Comparison of ENCODE assay signal across 20 cellular contexts in the genomic region with DNA sequence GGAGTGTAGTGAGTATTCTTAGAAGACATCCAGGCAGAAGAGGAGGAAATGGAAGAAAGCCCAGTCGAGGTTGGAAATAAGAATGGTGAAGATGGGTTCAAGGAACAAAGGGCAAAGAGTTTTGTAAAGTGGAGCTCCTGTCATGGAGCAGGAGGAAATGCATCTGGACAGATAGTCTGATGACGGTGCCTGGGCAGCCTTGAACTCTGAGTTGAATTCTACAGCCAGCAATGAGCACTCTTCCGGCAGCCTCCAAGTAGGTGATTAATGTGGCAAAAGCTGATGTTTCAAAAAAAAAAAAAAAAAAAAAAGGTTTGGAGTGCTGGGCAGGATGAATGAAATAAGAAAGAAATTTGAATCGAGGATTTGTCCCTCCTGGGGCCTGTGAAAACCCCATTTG.
"Had no signal": no experiment of that assay in that cellular context is flagged by ENCODE, and none has a peak within 500 bp of the region (broad histone marks: within the 10 kb centered on the region; RNA-seq: fewer than 3 reads in every experiment).

No MANE protein-coding gene starts in this region.

- H3K9me3 ChIP-seq: esophagus muscularis mucosa, gastroesophageal sphincter, heart left ventricle, lower lobe of right lung had no signal

- DNase-seq: dermis blood vessel endothelial cell; dorsolateral prefrontal cortex; effector CD4-positive, alpha-beta T cell; effector memory CD4-positive, alpha-beta T cell; foreskin keratinocyte; heart left ventricle; hypothalamus; immature natural killer cell; kidney; kidney glomerular epithelial cell; left colon; left lung; left ventricle myocardium superior; lower lobe of right lung; mesenchymal stem cell; midbrain had no signal

- H3K4me3 ChIP-seq: coronary artery, dorsolateral prefrontal cortex, esophagus muscularis mucosa, gastroesophageal sphincter, heart left ventricle, hepatocyte, left lung, lower lobe of right lung had no signal

- H3K4me1 ChIP-seq: esophagus muscularis mucosa, foreskin keratinocyte, gastroesophageal sphincter, heart left ventricle, left lung, lower lobe of right lung had no signal

- H3K36me3 ChIP-seq: esophagus muscularis mucosa, gastroesophageal sphincter, heart left ventricle, left lung, lower lobe of right lung had no signal

- H3K27ac ChIP-seq: coronary artery, dorsolateral prefrontal cortex, esophagus muscularis mucosa, foreskin keratinocyte, gastroesophageal sphincter, heart left ventricle, hepatocyte, left lung, lower lobe of right lung had no signal

- H3K27me3 ChIP-seq: dorsolateral prefrontal cortex, esophagus muscularis mucosa, foreskin keratinocyte, gastroesophageal sphincter, heart left ventricle, hepatocyte, left lung had no signal
